Comparison of ENCODE assay signal across 15 cellular contexts in genomic region chr4:28117067-28117756, GRCh38.
DNase-seq lines count a peak whose midpoint lies in the region; ATAC-seq, FAIRE-seq and TF ChIP-seq lines count a peak whose summit lies in the region.
"Had no signal": no experiment of that assay in that cellular context is flagged by ENCODE, and none has a peak within 500 bp of the region (broad histone marks: within the 10 kb centered on the region; RNA-seq: fewer than 3 reads in every experiment).

No MANE protein-coding gene starts in this region.

- 0 out of 2 replicates have a peak overlapping the region, but pooled peaks have one; percentile 22 for H4K8ac ChIP-seq in H1 (ENCODE audit: extremely low read depth, insufficient read depth, low read length)
- no peak overlapping the region for H4K8ac ChIP-seq in mesenchymal stem cell (ENCODE audit: low read length)

- no peaks in the 10 kb centered on the region for H3K27me3 Mint-ChIP-seq in stimulated activated naive CD8-positive, alpha-beta T cell treated with anti-CD3 and anti-CD28 coated beads, Interleukin-15, amount 100 ng/mL, for 72 hours

- H3K27me3 ChIP-seq in H1 (replicated peaks in 1 of 4; ENCODE audit: control insufficient read depth in 3 of 4, extremely low read depth in 1 of 4, insufficient read depth in 3 of 4, low read length in 3 of 4), result no peaks in the 10 kb centered on the region
- H3K27me3 ChIP-seq in mesenchymal stem cell (ENCODE audit: control insufficient read depth in 1 of 2, insufficient read depth in 1 of 2, low read length in 2 of 2), result no peaks in the 10 kb centered on the region
- no peaks in the 10 kb centered on the region for H3K27me3 ChIP-seq in upper lobe of right lung
- H3K27me3 ChIP-seq: SJSA1 had no signal

- no peaks in the 10 kb centered on the region for H3K4me1 Mint-ChIP-seq in stimulated activated naive CD8-positive, alpha-beta T cell treated with anti-CD3 and anti-CD28 coated beads, Interleukin-15, amount 100 ng/mL, for 72 hours

- H3K36me3 ChIP-seq in H1 (ENCODE audit: control insufficient read depth in 2 of 4, insufficient read depth in 4 of 4, low read length in 3 of 4) (no peaks in the 10 kb centered on the region), mesenchymal stem cell (ENCODE audit: control insufficient read depth in 1 of 2, insufficient read depth in 2 of 2, low read depth in 1 of 2, low read length in 2 of 2) (no peaks in the 10 kb centered on the region), upper lobe of right lung (no peaks in the 10 kb centered on the region)
- H3K36me3 ChIP-seq: SJSA1 had no signal

- no peak overlapping the region for H3K14ac ChIP-seq in H1 (ENCODE audit: insufficient read length)
- no peak overlapping the region for H3K14ac ChIP-seq in mesenchymal stem cell (ENCODE audit: low read length in 2 of 2)

- no peaks in the 10 kb centered on the region for H3K79me2 ChIP-seq in H1 (ENCODE audit: control insufficient read depth in 1 of 2, insufficient read depth in 2 of 2, low read length in 2 of 2)

- H4K20me1 ChIP-seq in H1 (replicated peaks in 1 of 2; ENCODE audit: control insufficient read depth in 1 of 2, insufficient read depth in 2 of 2, low read length in 2 of 2), result no peaks in the 10 kb centered on the region

- H2BK12ac ChIP-seq in H1 (ENCODE audit: low read depth, low read length) (no peak overlapping the region), mesenchymal stem cell (ENCODE audit: low read length in 2 of 2) (no peak overlapping the region)

- H2BK15ac ChIP-seq in H1 (ENCODE audit: low read length) (no peak overlapping the region), mesenchymal stem cell (ENCODE audit: low read depth, poor library complexity, severe bottlenecking) (no peak overlapping the region)

- ATAC-seq in stimulated activated naive CD8-positive, alpha-beta T cell treated with anti-CD3 and anti-CD28 coated beads, Interleukin-15, amount 100 ng/mL, for 72 hours, result peak; percentile 40
- ATAC-seq in stimulated activated naive CD8-positive, alpha-beta T cell treated with anti-CD3 and anti-CD28 coated beads, Interleukin-15, Interleukin-2, amounts not matched to agents 100 U/mL and 50 U/mL, for 24 hours, result no peak
- ATAC-seq in upper lobe of right lung (peak; percentile 30), GM18873 (IDR thresholded peaks at IDR 0.05; ENCODE audit: low FRiP score, unreplicated experiment) (no peak)
- ATAC-seq: CD8-positive, alpha-beta T cell had no signal

- H3K18ac ChIP-seq in H1 (ENCODE audit: extremely low read depth, low read length) (no peak overlapping the region), mesenchymal stem cell (ENCODE audit: low read depth in 1 of 2, low read length in 2 of 2) (no peak overlapping the region)

- no peak for TF ChIP-seq POLR2A in H1 (IDR thresholded peaks at IDR 0.05; ENCODE audit: control extremely low read depth in 1 of 2, low read depth in 2 of 2, low read length in 2 of 2)

- POLR2A ChIA-PET in H1 (lab: Charles Lee; ENCODE audit: partially characterized antibody), result no interaction called here

- no peak; a peak in 1 of 4 replicates for TF ChIP-seq RAD21 in H1 (IDR thresholded peaks at IDR 0.05 in 1 of 2, conservative IDR thresholded peaks at IDR 0.05 in 1 of 2; ENCODE audit: low read depth in 2 of 2, low read length in 2 of 2)

- H2AFZ ChIP-seq in H1 (ENCODE audit: low read length) (no peak overlapping the region; the same call in 1 of the 2 replicates), mesenchymal stem cell (ENCODE audit: low read depth, low read length) (no peak overlapping the region)

- DNase-seq in stimulated activated naive CD8-positive, alpha-beta T cell treated with anti-CD3 and anti-CD28 coated beads, Interleukin-15, amount 100 ng/mL, for 72 hours, result no peak
- DNase-seq in stimulated activated naive CD8-positive, alpha-beta T cell treated with anti-CD3 and anti-CD28 coated beads, Interleukin-15, Interleukin-2, amounts not matched to agents 100 U/mL and 50 U/mL, for 24 hours, result no peak
- DNase-seq in H1 (ENCODE audit: low read depth in 1 of 2, low spot score in 2 of 2) (no peak), mesenchymal stem cell (no peak), upper lobe of right lung (no peak), middle frontal gyrus (ENCODE audit: extremely low spot score, low spot score) (no peak)
- DNase-seq in activated effector memory CD4-positive, alpha-beta T cell treated with anti-CD3 and anti-CD28 coated beads, Interleukin-2, amount 50 U/mL, for 16 hours, result no peak
- DNase-seq: CD8-positive, alpha-beta T cell; GOT3; NCI-H1105 treated with DMSO at 0.1 percent for 48 hours; NCI-H187 had no signal

- H2BK20ac ChIP-seq in H1 (ENCODE audit: low read length), result no peak overlapping the region

- H3K4me3 ChIP-seq in H1 (ENCODE audit: extremely low read depth in 1 of 4, insufficient read depth in 2 of 4, low read depth in 3 of 4, low read length in 4 of 4) (peak overlapping the region; percentile 8 to 53 (median 20); a peak in 5 of 8 replicates), mesenchymal stem cell (ENCODE audit: insufficient read depth in 1 of 2, low read depth in 1 of 2, low read length in 2 of 2) (no peak overlapping the region), upper lobe of right lung (no peak overlapping the region)
- H3K4me3 ChIP-seq: SJSA1 had no signal

- H3K4me1 ChIP-seq in H1 (replicated peaks in 1 of 4; ENCODE audit: control insufficient read depth in 3 of 4, insufficient read depth in 4 of 4, low read length in 3 of 4) (no peaks in the 10 kb centered on the region), mesenchymal stem cell (ENCODE audit: control insufficient read depth, insufficient read depth, low read depth, low read length) (no peaks in the 10 kb centered on the region), upper lobe of right lung (no peaks in the 10 kb centered on the region)
- H3K4me1 ChIP-seq: SJSA1 had no signal

- no peak overlapping the region for H2BK120ac ChIP-seq in H1 (replicated peaks; ENCODE audit: low read depth, low read length)
- no peak overlapping the region for H2BK120ac ChIP-seq in mesenchymal stem cell (ENCODE audit: low read depth, low read length)

- H3K4ac ChIP-seq in H1 (replicated peaks; ENCODE audit: insufficient read length, low read depth, low read length), result no peak overlapping the region
- H3K4ac ChIP-seq in mesenchymal stem cell (ENCODE audit: low read depth in 1 of 2, low read length in 2 of 2), result no peak overlapping the region

- H2BK5ac ChIP-seq in H1 (ENCODE audit: low read depth, low read length) (no peak overlapping the region), mesenchymal stem cell (ENCODE audit: low read depth, low read length, poor library complexity, severe bottlenecking) (no peak overlapping the region)

- no peaks in the 10 kb centered on the region; a peak in 1 of 4 replicates for H3K9me3 ChIP-seq in H1 (ENCODE audit: insufficient read depth in 2 of 2, low read depth in 1 of 2, low read length in 1 of 2)
- no peaks in the 10 kb centered on the region for H3K9me3 ChIP-seq in mesenchymal stem cell (ENCODE audit: control insufficient read depth, low read length)
- no peaks in the 10 kb centered on the region for H3K9me3 ChIP-seq in upper lobe of right lung
- H3K9me3 ChIP-seq: SJSA1 had no signal

- peaks cover 4 to 7% of the 10 kb centered on the region in 2 donors for H3K9me3 Mint-ChIP-seq in stimulated activated naive CD8-positive, alpha-beta T cell treated with anti-CD3 and anti-CD28 coated beads, Interleukin-15, amount 100 ng/mL, for 72 hours

- H3K4me2 ChIP-seq in H1 (ENCODE audit: insufficient read depth in 1 of 2, low read depth in 2 of 2, low read length in 2 of 2) (peak overlapping the region; percentile 9 to 62; a peak in 3 of 4 replicates), mesenchymal stem cell (ENCODE audit: low read length, poor library complexity, severe bottlenecking) (no peak overlapping the region)

- no peak for FAIRE-seq in H1 (lab: Jason Lieb, UNC)
- FAIRE-seq: GM12892 had no signal

- no peak for TF ChIP-seq CTCF in H1 (IDR thresholded peaks at IDR 0.05; ENCODE audit: control extremely low read depth in 1 of 3, insufficient read depth in 1 of 3, low read depth in 1 of 3, low read length in 3 of 3)
- TF ChIP-seq CTCF in upper lobe of right lung (IDR thresholded peaks at IDR 0.05), result no peak

- no peaks in the 10 kb centered on the region for H3K23me2 ChIP-seq in H1 (ENCODE audit: low read depth, low read length)

- H3K27ac Mint-ChIP-seq in stimulated activated naive CD8-positive, alpha-beta T cell treated with anti-CD3 and anti-CD28 coated beads, Interleukin-15, amount 100 ng/mL, for 72 hours, result no peak overlapping the region
- H3K27ac Mint-ChIP-seq: CD8-positive, alpha-beta T cell had no signal

- H3K56ac ChIP-seq in H1 (replicated peaks; ENCODE audit: insufficient read length, low read depth, low read length), result no peak overlapping the region

- H3K23ac ChIP-seq in H1 (ENCODE audit: insufficient read length) (no peak overlapping the region), mesenchymal stem cell (ENCODE audit: low read length in 2 of 2) (no peak overlapping the region)

- intact Hi-C loops in upper lobe of right lung (cut with DNase I), result no loop called here

- no peak overlapping the region for H3K4me3 Mint-ChIP-seq in stimulated activated naive CD8-positive, alpha-beta T cell treated with anti-CD3 and anti-CD28 coated beads, Interleukin-15, amount 100 ng/mL, for 72 hours
- H3K4me3 Mint-ChIP-seq: CD8-positive, alpha-beta T cell had no signal

- H3K79me1 ChIP-seq in H1 (ENCODE audit: low read depth, low read length) (no peaks in the 10 kb centered on the region), mesenchymal stem cell (replicated peaks; ENCODE audit: low read length, poor library complexity, severe bottlenecking) (no peaks in the 10 kb centered on the region)

- H3K9ac ChIP-seq in H1 (replicated peaks in 1 of 4; ENCODE audit: extremely low read depth in 1 of 4, low read depth in 3 of 4, low read length in 3 of 4) (no peak overlapping the region), mesenchymal stem cell (ENCODE audit: low read length) (no peak overlapping the region)

- H3K27ac ChIP-seq in H1 (ENCODE audit: low read depth, low read length), result no peak overlapping the region
- H3K27ac ChIP-seq in mesenchymal stem cell (ENCODE audit: low read length, poor library complexity, severe bottlenecking), result no peak overlapping the region
- H3K27ac ChIP-seq in upper lobe of right lung, result no peak overlapping the region
- H3K27ac ChIP-seq: 22Rv1, SJSA1 had no signal

- CTCF ChIA-PET in H1 (lab: Charles Lee; ENCODE audit: partially characterized antibody), result interaction anchor here (0.7 kb wide), 1 partner anchor 20 kb away, joined by 3 read pairs; no protein-coding TSS in a partner anchor

- 58% methylated on average over 40 of the region's 63 CpGs; no CpG with 5 or more reads in 1 of the 2 experiments for WGBS in H1 (ENCODE audit: extremely low coverage in 1 of 2, insufficient coverage in 1 of 2, insufficient read length in 1 of 2, insufficient replicate concordance in 2 of 2, low coverage in 1 of 2, low lambda C conversion rate in 2 of 2, missing lambda C conversion rate in 1 of 2), 2 experiments
- WGBS in mesenchymal stem cell, result 95% methylated on average over 48 of the region's 63 CpGs

- H4K5ac ChIP-seq in H1 (ENCODE audit: insufficient read length, low read depth, low read length), result no peak overlapping the region

- H2AK5ac ChIP-seq in H1 (ENCODE audit: low read depth, low read length) (no peak overlapping the region), mesenchymal stem cell (ENCODE audit: low read length, severe bottlenecking) (no peak overlapping the region)

- TF ChIP-seq EP300 in H1 (IDR thresholded peaks at IDR 0.05; ENCODE audit: borderline replicate concordance in 1 of 2, low read depth in 2 of 2, low read length in 2 of 2), result no peak

- no peak overlapping the region for H4K91ac ChIP-seq in H1 (replicated peaks; ENCODE audit: insufficient read length, low read length)
- H4K91ac ChIP-seq in mesenchymal stem cell (ENCODE audit: low read length), result peak overlapping the region; percentile 56

Comparison
In these comparisons a context has a peak if more than half of its experiments do, and no peak if none do; other contexts are left out.
1. ATAC-seq: peak in stimulated activated naive CD8-positive, alpha-beta T cell treated with anti-CD3 and anti-CD28 coated beads, Interleukin-15, amount 100 ng/mL, for 72 hours (single experiment) and upper lobe of right lung (single experiment); none in stimulated activated naive CD8-positive, alpha-beta T cell treated with anti-CD3 and anti-CD28 coated beads, Interleukin-15, Interleukin-2, amounts not matched to agents 100 U/mL and 50 U/mL, for 24 hours (single experiment) and GM18873 (single experiment).
2. H3K4me3 ChIP-seq: peak in H1 (4 of 4); none in mesenchymal stem cell (0 of 2) and upper lobe of right lung (single experiment).